ENCODE assay signal across 1 cellular context in genomic region chr2:162234620-162235462, GRCh38.
TF ChIP-seq lines count a peak whose summit lies in the region.

No MANE protein-coding gene starts in this region.

TF ChIP-seq in HepG2, 621 proteins besides CTCF, POLR2A, EP300 and RAD21 (continued from another document):
- no peak for TF ChIP-seq NCOA2 (CRISPR knock-in tag; IDR thresholded peaks at IDR 0.05)
